ENCODE assay signal across 14 cellular contexts in the genomic region with DNA sequence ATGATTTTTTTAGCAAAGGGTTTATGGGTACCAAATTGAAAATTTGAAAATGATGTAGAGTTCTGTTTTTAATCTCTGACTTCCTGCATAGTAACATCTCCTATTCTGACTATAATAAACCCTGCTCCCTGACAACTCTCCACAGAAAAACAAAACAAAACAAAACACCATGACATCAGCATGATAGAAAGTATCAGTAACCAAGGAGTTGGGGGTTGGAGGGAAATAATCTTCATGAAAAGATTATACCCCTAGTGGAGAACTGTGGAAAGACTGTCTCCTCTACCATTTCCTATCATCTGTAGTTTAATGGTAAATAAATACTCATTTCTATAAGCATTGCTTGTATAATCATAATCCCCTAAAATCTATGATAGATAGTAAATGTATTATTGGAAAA.
DNase-seq lines count a peak whose midpoint lies in the region; FAIRE-seq and TF ChIP-seq lines count a peak whose summit lies in the region.
"Had no signal": no experiment of that assay in that cellular context is flagged by ENCODE, and none has a peak within 500 bp of the region (broad histone marks: within the 10 kb centered on the region; RNA-seq: fewer than 3 reads in every experiment).

No MANE protein-coding gene starts in this region.

- H3K27ac Mint-ChIP-seq in astrocyte (ENCODE audit: unreplicated experiment): peak overlapping the region; percentile 34

- H3K9me3 Mint-ChIP-seq in astrocyte (ENCODE audit: unreplicated experiment): no peaks in the 10 kb centered on the region

- DNase-seq in AG10803 (ENCODE audit: low read depth) (no peak), GM23248 (peak; percentile 18), astrocyte (ENCODE audit: low read depth) (no peak), iPS-NIHi11 (ENCODE audit: low spot score) (peak; percentile 7), GM12892 (ENCODE audit: insufficient read length) (no peak), DMS 273 (lab: John Stamatoyannopoulos, UW; ENCODE audit: unreplicated experiment) (no peak), nucleus accumbens (lab: John Stamatoyannopoulos, UW) (no peak)
- DNase-seq in stimulated activated CD4-positive, alpha-beta T cell treated with anti-CD3 and anti-CD28 coated beads, Interleukin-12 subunit alpha, Interleukin-12 subunit beta, amount 100 ng/mL, for 4 hours: no peak
- DNase-seq: C1 segment of cervical spinal cord, NCI-H1048, NCI-H1436 treated with DMSO at 0.1 percent for 48 hours, NCI-H2029 treated with DMSO at 0.1 percent for 48 hours, NCI-H774, PC-9 had no signal

- in situ Hi-C loops in GM23248 (cut with MboI): no loop called here

- H3K9me2 ChIP-seq in GM23248 (ENCODE audit: insufficient read depth): no peaks in the 10 kb centered on the region

- H3K27ac ChIP-seq in GM23248: no peak overlapping the region
- H3K27ac ChIP-seq in astrocyte (ENCODE audit: low read depth, low read length): no peak overlapping the region
- H3K27ac ChIP-seq: PC-9 had no signal

- TF ChIP-seq POLR2A in GM12892 (IDR thresholded peaks at IDR 0.05; ENCODE audit: low read depth, low read length): no peak

- no peak overlapping the region for H3K4me3 Mint-ChIP-seq in astrocyte (ENCODE audit: unreplicated experiment)

- no peak overlapping the region for H3K9ac ChIP-seq in GM23248
- H3K9ac ChIP-seq in astrocyte (ENCODE audit: low read length): no peak overlapping the region

- TF ChIP-seq CTCF in AG10803 (conservative IDR thresholded peaks at IDR 0.05; ENCODE audit: low read length) (peak; percentile 14), astrocyte (IDR thresholded peaks at IDR 0.05; ENCODE audit: insufficient read depth, low read depth, low read length) (no peak)

- no peaks in the 10 kb centered on the region for H3K27me3 Mint-ChIP-seq in astrocyte (ENCODE audit: low read depth, unreplicated experiment)

- H3K4me1 Mint-ChIP-seq in astrocyte (ENCODE audit: low read depth, unreplicated experiment): no peaks in the 10 kb centered on the region

- H3K4me3 ChIP-seq in AG10803 (ENCODE audit: low read length): no peak overlapping the region
- no peak overlapping the region for H3K4me3 ChIP-seq in GM23248
- H3K4me3 ChIP-seq in astrocyte (ENCODE audit: insufficient read depth, low read depth, low read length): no peak overlapping the region
- H3K4me3 ChIP-seq: PC-9 had no signal

- H3K36me3 Mint-ChIP-seq in astrocyte (ENCODE audit: low read depth, unreplicated experiment): no peaks in the 10 kb centered on the region

- no peaks in the 10 kb centered on the region for H3K9me3 ChIP-seq in GM23248 (ENCODE audit: low read depth)
- H3K9me3 ChIP-seq in astrocyte (ENCODE audit: insufficient read depth, low read depth, low read length): no peaks in the 10 kb centered on the region

- no peaks in the 10 kb centered on the region for H3K79me2 ChIP-seq in GM23248 (ENCODE audit: insufficient read depth)
- no peaks in the 10 kb centered on the region for H3K79me2 ChIP-seq in astrocyte (ENCODE audit: insufficient read depth, low read length)

- H3K36me3 ChIP-seq in GM23248 (ENCODE audit: low read depth) (no peaks in the 10 kb centered on the region), astrocyte (ENCODE audit: insufficient read depth, low read length) (no peaks in the 10 kb centered on the region)

- H4K20me1 ChIP-seq in GM23248 (ENCODE audit: insufficient read depth) (no peaks in the 10 kb centered on the region), astrocyte (ENCODE audit: insufficient read depth, low read length) (no peaks in the 10 kb centered on the region)

- FAIRE-seq in astrocyte (lab: Jason Lieb, UNC): no peak
- no peak for FAIRE-seq in GM12892 (lab: Jason Lieb, UNC)

- H2AFZ ChIP-seq in GM23248 (no peak overlapping the region), astrocyte (ENCODE audit: low read depth, low read length) (no peak overlapping the region)
- H2AFZ ChIP-seq: PC-9 had no signal

- no peaks in the 10 kb centered on the region for H3F3A ChIP-seq in GM23248 (ENCODE audit: insufficient read depth)

- no peak overlapping the region for H3K4me2 ChIP-seq in GM23248 (ENCODE audit: unreplicated experiment)
- no peak overlapping the region for H3K4me2 ChIP-seq in astrocyte (ENCODE audit: low read length)
- H3K4me2 ChIP-seq: PC-9 had no signal

- H3K4me1 ChIP-seq in GM23248 (ENCODE audit: insufficient read depth) (no peaks in the 10 kb centered on the region), astrocyte (ENCODE audit: insufficient read depth, low read length) (no peaks in the 10 kb centered on the region)

- H3K27me3 ChIP-seq in GM23248 (replicated peaks; ENCODE audit: insufficient read depth): no peaks in the 10 kb centered on the region
- no peaks in the 10 kb centered on the region for H3K27me3 ChIP-seq in astrocyte (ENCODE audit: insufficient read depth, low read length)

Comparison
In these comparisons a context has a peak if more than half of its experiments do, and no peak if none do; other contexts are left out.
1. DNase-seq: peak in GM23248 (single experiment) and iPS-NIHi11 (single experiment); none in AG10803 (single experiment), astrocyte (single experiment), GM12892 (single experiment), DMS 273 (single experiment), stimulated activated CD4-positive, alpha-beta T cell treated with anti-CD3 and anti-CD28 coated beads, Interleukin-12 subunit alpha, Interleukin-12 subunit beta, amount 100 ng/mL, for 4 hours (single experiment) and nucleus accumbens (0 of 56).